Comparison of ENCODE assay signal across 8 cellular contexts in the genomic region with DNA sequence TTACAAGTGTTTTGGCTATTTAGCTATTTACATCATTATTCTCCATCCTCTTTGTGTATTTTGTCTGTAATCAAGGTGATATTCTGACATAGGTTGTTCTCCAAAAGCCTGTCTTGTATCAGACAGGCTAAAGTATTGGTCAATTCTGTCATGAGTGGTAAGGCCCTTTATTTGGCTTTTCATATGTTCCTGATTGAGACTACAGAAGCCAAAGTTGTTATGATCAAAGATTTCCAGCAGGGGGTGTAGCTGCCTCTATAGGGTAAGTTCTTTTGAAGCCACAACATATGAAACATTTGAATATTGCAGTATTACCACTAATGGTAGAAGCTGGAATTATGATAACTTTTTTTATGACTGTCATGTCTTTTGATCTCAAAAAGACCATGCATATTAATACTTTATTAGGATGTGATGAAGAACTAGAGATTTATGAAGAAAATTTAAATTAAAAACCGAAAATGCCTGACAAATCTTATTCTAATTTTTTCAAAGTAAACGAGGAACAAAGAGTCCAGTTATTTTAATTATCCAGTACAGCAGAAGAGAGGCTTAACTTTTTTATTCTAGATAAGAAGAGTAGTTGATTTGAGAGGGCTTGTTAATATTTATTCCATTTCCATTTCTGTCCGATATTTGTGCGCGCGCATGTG. TPM values are rescaled to one million over a fixed set of nuclear protein-coding genes. Genes with fewer than 3 reads are reported as not detected.
DNase-seq lines count a peak whose midpoint lies in the region; ATAC-seq and TF ChIP-seq lines count a peak whose summit lies in the region.

No MANE protein-coding gene starts in this region.

- H3K4me3 Mint-ChIP-seq in CD8-positive, alpha-beta T cell, result no peak overlapping the region

- TF ChIP-seq CTCF in CD8-positive, alpha-beta T cell (IDR thresholded peaks at IDR 0.05), result peak; percentile 91
- TF ChIP-seq CTCF in NB4 (IDR thresholded peaks at IDR 0.05; ENCODE audit: low read depth, low read length) (peak; percentile 51), breast epithelium (IDR thresholded peaks at IDR 0.05) (peak; percentile 57 to 76 (median 74)), stomach (IDR thresholded peaks at IDR 0.05) (peak in 5 of 7 experiments; percentile 59 to 80 (median 68))

- H3K36me3 ChIP-seq in CD8-positive, alpha-beta T cell (ENCODE audit: insufficient read depth, low read length), result no peaks in the 10 kb centered on the region
- peaks cover 6% of the 10 kb centered on the region for H3K36me3 ChIP-seq in SJSA1
- H3K36me3 ChIP-seq in breast epithelium, result no peaks in the 10 kb centered on the region
- no peaks in the 10 kb centered on the region for H3K36me3 ChIP-seq in stomach

- ATAC-seq in CD8-positive, alpha-beta T cell, result peak; percentile 22
- ATAC-seq in GM18873 (IDR thresholded peaks at IDR 0.05; ENCODE audit: low FRiP score, unreplicated experiment) (peak; percentile 33), left lobe of liver (peak; percentile 32), HG02970 (IDR thresholded peaks at IDR 0.05; ENCODE audit: low FRiP score, unreplicated experiment) (no peak)

- no peaks in the 10 kb centered on the region for H3K9me3 Mint-ChIP-seq in CD8-positive, alpha-beta T cell

- H3K27ac Mint-ChIP-seq in CD8-positive, alpha-beta T cell, result no peak overlapping the region

- TF ChIP-seq EP300 in stomach (IDR thresholded peaks at IDR 0.05), result no peak

- WGBS in stomach, 5 donors, result 89 to 91% (median 89%) methylated on average over 6 of the region's 6 CpGs

- peaks cover 9% of the 10 kb centered on the region for H3K4me1 ChIP-seq in CD8-positive, alpha-beta T cell (ENCODE audit: insufficient read depth, low read length)
- peaks cover 11% of the 10 kb centered on the region for H3K4me1 ChIP-seq in SJSA1 (replicated peaks)
- no peaks in the 10 kb centered on the region for H3K4me1 ChIP-seq in breast epithelium
- H3K4me1 ChIP-seq in stomach, result peaks cover 0 to 27% (median 16%) of the 10 kb centered on the region in 4 donors

- H3K27me3 ChIP-seq in CD8-positive, alpha-beta T cell (ENCODE audit: insufficient read depth, low read length), result no peaks in the 10 kb centered on the region
- H3K27me3 ChIP-seq in SJSA1 (replicated peaks) (no peaks in the 10 kb centered on the region), breast epithelium (no peaks in the 10 kb centered on the region), stomach (no peaks in the 10 kb centered on the region)

- no peak overlapping the region for H3K4me3 ChIP-seq in CD8-positive, alpha-beta T cell (ENCODE audit: low read depth, low read length)
- H3K4me3 ChIP-seq in NB4 (ENCODE audit: low read depth, low read length) (no peak overlapping the region), SJSA1 (no peak overlapping the region), breast epithelium (no peak overlapping the region), stomach (no peak overlapping the region)

- POLR2A ChIA-PET in CD8-positive, alpha-beta T cell (lab: Charles Lee), result interaction anchor here (0.6 to 1.5 kb wide), 2 partner anchors 129 to 178 kb away, joined by 3 to 7 read pairs; a partner anchor contains a TSS

- peaks cover 20% of the 10 kb centered on the region for H3K4me1 Mint-ChIP-seq in CD8-positive, alpha-beta T cell (ENCODE audit: low read depth)

- H3K36me3 Mint-ChIP-seq in CD8-positive, alpha-beta T cell, result peaks cover 12% of the 10 kb centered on the region

- no peaks in the 10 kb centered on the region for H3K27me3 Mint-ChIP-seq in CD8-positive, alpha-beta T cell (ENCODE audit: low read depth)

- H3K9me3 ChIP-seq in CD8-positive, alpha-beta T cell (ENCODE audit: low read length), result no peaks in the 10 kb centered on the region
- H3K9me3 ChIP-seq in SJSA1 (replicated peaks), result no peaks in the 10 kb centered on the region
- no peaks in the 10 kb centered on the region for H3K9me3 ChIP-seq in breast epithelium
- no peaks in the 10 kb centered on the region for H3K9me3 ChIP-seq in stomach

- DNase-seq in CD8-positive, alpha-beta T cell, result peak; percentile 10 to 61 (median 34)
- DNase-seq in NB4 (ENCODE audit: low read depth) (peak; percentile 73), SJSA1 (ENCODE audit: low read depth in 1 of 2, low spot score in 2 of 2) (peak; percentile 50 to 58), breast epithelium (ENCODE audit: low spot score in 2 of 2) (peak in 1 of 2 donors; percentile 27), left lobe of liver (ENCODE audit: low spot score) (peak; percentile 46), stomach (peak; percentile 49)

- CTCF ChIA-PET in CD8-positive, alpha-beta T cell (lab: Charles Lee), result interaction anchor here (0.6 to 11.5 kb wide), 20 partner anchors 10 to 185 kb away, joined by 3 to 247 read pairs (median 4); no protein-coding TSS in a partner anchor

- TF ChIP-seq POLR2A in NB4 (IDR thresholded peaks at IDR 0.05; ENCODE audit: extremely low read depth, insufficient read length) (no peak), breast epithelium (IDR thresholded peaks at IDR 0.05) (no peak), stomach (IDR thresholded peaks at IDR 0.05) (no peak)

- no peak overlapping the region for H3K27ac ChIP-seq in CD8-positive, alpha-beta T cell (ENCODE audit: low read depth, low read length)
- H3K27ac ChIP-seq in SJSA1 (0 out of 2 replicates have a peak overlapping the region, but pooled peaks have one; percentile 88), breast epithelium (peak overlapping the region in 1 of 2 donors; percentile 99), stomach (peak overlapping the region in 1 of 5 donors; percentile 100)

- intact Hi-C loops in CD8-positive, alpha-beta T cell (cut with DNase I, micrococcal nuclease), result loop anchor here (1.0 to 5.0 kb wide), 8 partner anchors 29 to 651 kb away; a partner anchor contains a TSS
- intact Hi-C loops in breast epithelium (cut with DNase I; ENCODE audit: low total_unique reads) (no loop called here), stomach (cut with DNase I; ENCODE audit: low total_unique reads) (loop anchor here (5.0 kb wide), 1 partner anchor 174 kb away; no protein-coding TSS in a partner anchor)

RNA-seq across cellular contexts. Expression of a gene that starts 3.4 kb away (rescaled TPM):
- 10 to 100 TPM; 48.9 to 51.6 TPM for total RNA-seq in CD8-positive, alpha-beta T cell
- total RNA-seq in SJSA1 (2014; rRNA removed; shearing (Covaris generic)), result 46.4 and 64.8 TPM in 2 replicates
- total RNA-seq in breast epithelium (100 to 1,000 TPM; 115 to 189 (median 121) TPM), left lobe of liver (38.4 TPM), stomach (100 to 1,000 TPM in 4 of 5 donors, 10 to 100 TPM in 1; 89.7 to 229 (median 131) TPM)
- polyA plus RNA-seq in stomach, result 10 to 100 TPM; 10.3 to 18.8 (median 15.9) TPM
